12 cellular contexts compared by ENCODE assay signal in genomic region chr2:88187927-88188326, GRCh38. TPM values are rescaled to one million over a fixed set of nuclear protein-coding genes. Genes with fewer than 3 reads are reported as not detected.
A peak's percentile ranks its signal among the peaks of the same experiment; 100 is the strongest.
DNase-seq lines count a peak whose midpoint lies in the region; ATAC-seq and TF ChIP-seq lines count a peak whose summit lies in the region.
"Had no signal": no experiment of that assay in that cellular context is flagged by ENCODE, and none has a peak within 500 bp of the region (broad histone marks: within the 10 kb centered on the region; RNA-seq: fewer than 3 reads in every experiment).

No MANE protein-coding gene starts in this region.

- peak; percentile 32 for TF ChIP-seq CTCF in kidney epithelial cell (IDR thresholded peaks at IDR 0.05; ENCODE audit: insufficient read depth, low read length, poor library complexity, severe bottlenecking)
- no peak for TF ChIP-seq CTCF in CD14-positive monocyte (IDR thresholded peaks at IDR 0.05)

- H3K4me1 Mint-ChIP-seq in T-helper 17 cell (peaks cover 8% of the 10 kb centered on the region), CD14-positive monocyte (peaks cover 6% of the 10 kb centered on the region)

- H3K36me3 Mint-ChIP-seq in T-helper 17 cell (ENCODE audit: low read depth) (peaks cover 3% of the 10 kb centered on the region), CD14-positive monocyte (no peaks in the 10 kb centered on the region)

- peaks cover 3% of the 10 kb centered on the region for H3K9me3 ChIP-seq in T-helper 17 cell (ENCODE audit: control insufficient read depth, low read length, poor library complexity, severe bottlenecking)

- DNase-seq in ELF-1 (ENCODE audit: low read depth, low spot score) (peak; percentile 61), HPDE6-E6E7 (ENCODE audit: extremely low spot score) (peak; percentile 29), T-helper 17 cell (no peak), kidney epithelial cell (ENCODE audit: low read depth) (no peak), mucosa of gallbladder (ENCODE audit: low spot score) (no peak), CD14-positive monocyte (ENCODE audit: low spot score) (no peak), AG20443 (ENCODE audit: low spot score) (no peak), left lobe of liver (ENCODE audit: low spot score) (no peak)
- DNase-seq: activated CD8-positive, alpha-beta memory T cell treated with anti-CD3 and anti-CD28 coated beads, Interleukin-2, amount 50 U/mL, for 48 hours; aorta; kidney glomerular epithelial cell; stomach had no signal

- no peaks in the 10 kb centered on the region for H3K36me3 ChIP-seq in kidney epithelial cell (ENCODE audit: control insufficient read depth, insufficient read depth, low read length)

- H3K27me3 Mint-ChIP-seq in T-helper 17 cell: peaks cover 18% of the 10 kb centered on the region
- H3K27me3 Mint-ChIP-seq in CD14-positive monocyte (ENCODE audit: low read depth in 3 of 3): peaks cover 0 to 5% (median 0%) of the 10 kb centered on the region in 3 donors

- no peaks in the 10 kb centered on the region for H3K27me3 ChIP-seq in kidney epithelial cell (ENCODE audit: control insufficient read depth, insufficient read depth, low read length)

- H3K9me3 Mint-ChIP-seq in CD14-positive monocyte: peaks cover 0 to 8% (median 2%) of the 10 kb centered on the region in 7 donors

- intact Hi-C loops in CD14-positive monocyte (cut with micrococcal nuclease): no loop called here

- H3K4me3 ChIP-seq in kidney epithelial cell (ENCODE audit: low read depth, low read length): no peak overlapping the region
- H3K4me3 ChIP-seq: stomach had no signal

- peak overlapping the region; percentile 84 for H3K27ac Mint-ChIP-seq in T-helper 17 cell
- no peak overlapping the region for H3K27ac Mint-ChIP-seq in CD14-positive monocyte

- H3K4me3 Mint-ChIP-seq in T-helper 17 cell (no peak overlapping the region), CD14-positive monocyte (no peak overlapping the region)

- no peak for ATAC-seq in T-helper 17 cell
- no peak for ATAC-seq in left lobe of liver

RNA-seq across cellular contexts. Expression of gene THNSL2, which starts 17.8 kb away (rescaled TPM):
- total RNA-seq in T-helper 17 cell (1 to 10 TPM in 1 of 2 donors, under 1 TPM in 1; 0.99 to 1.6 TPM), kidney epithelial cell (11.7 TPM in 2 replicates), mucosa of gallbladder (18.7 TPM), left lobe of liver (58.6 TPM)
- polyA plus RNA-seq in CD14-positive monocyte: under 1 TPM in 1 of 2 donors, not detected in 1; 0.39 TPM

Comparison
In these comparisons a context has a peak if more than half of its experiments do, and no peak if none do; other contexts are left out.
1. DNase-seq: peak in ELF-1 (single experiment) and HPDE6-E6E7 (single experiment); none in T-helper 17 cell (0 of 3), kidney epithelial cell (single experiment), mucosa of gallbladder (single experiment), CD14-positive monocyte (single experiment), AG20443 (single experiment) and left lobe of liver (single experiment).